14 cellular contexts compared by ENCODE assay signal in genomic region chr15:48617619-48618018, GRCh38. TPM values are rescaled to one million over a fixed set of nuclear protein-coding genes. Genes with fewer than 3 reads are reported as not detected.
DNase-seq lines count a peak whose midpoint lies in the region; ATAC-seq, FAIRE-seq and TF ChIP-seq lines count a peak whose summit lies in the region.
"Had no signal": no experiment of that assay in that cellular context is flagged by ENCODE, and none has a peak within 500 bp of the region (broad histone marks: within the 10 kb centered on the region; RNA-seq: fewer than 3 reads in every experiment).

No MANE protein-coding gene starts in this region.

- H3K27ac ChIP-seq in liver (ENCODE audit: low read depth in 1 of 2, low read length in 2 of 2) (no peak overlapping the region), HepG2 (ENCODE audit: extremely low read length, insufficient read depth, low read length) (no peak overlapping the region), lung (ENCODE audit: low read depth in 1 of 2, low read length in 1 of 2) (no peak overlapping the region), aorta (ENCODE audit: low read depth in 1 of 2, low read length in 2 of 2) (peak overlapping the region in 1 of 2 donors; percentile 28), suprapubic skin (no peak overlapping the region)
- H3K27ac ChIP-seq: right lobe of liver had no signal

- no peak overlapping the region for H2AFZ ChIP-seq in HepG2 (ENCODE audit: low read length)

- TF ChIP-seq EP300 in HepG2 (IDR thresholded peaks at IDR 0.05; ENCODE audit: low read depth in 2 of 2, low read length in 2 of 2) (no peak), HepG2 (CRISPR knock-in tag; IDR thresholded peaks at IDR 0.05; ENCODE audit: borderline replicate concordance) (no peak), suprapubic skin (IDR thresholded peaks at IDR 0.05) (no peak)

- H3K9me3 ChIP-seq in liver (ENCODE audit: control insufficient read depth in 4 of 4, low read length in 3 of 4) (no peaks in the 10 kb centered on the region), HepG2 (ENCODE audit: low read length) (no peaks in the 10 kb centered on the region), lung (ENCODE audit: control insufficient read depth in 2 of 2, insufficient read depth in 1 of 2, low read length in 1 of 2) (no peaks in the 10 kb centered on the region), aorta (ENCODE audit: control insufficient read depth, low read length) (no peaks in the 10 kb centered on the region), suprapubic skin (no peaks in the 10 kb centered on the region)
- H3K9me3 ChIP-seq: right lobe of liver had no signal

- TF ChIP-seq CTCF in liver (IDR thresholded peaks at IDR 0.05; ENCODE audit: low read depth, low read length, missing input control) (no peak), HepG2 (CRISPR knock-in tag; IDR thresholded peaks at IDR 0.05) (no peak), cardiac fibroblast (IDR thresholded peaks at IDR 0.05; ENCODE audit: low read depth, low read length) (no peak), lung (IDR thresholded peaks at IDR 0.05; ENCODE audit: control extremely low read depth, extremely low read depth) (no peak), suprapubic skin (IDR thresholded peaks at IDR 0.05) (no peak), GM13976 (IDR thresholded peaks at IDR 0.05; ENCODE audit: borderline replicate concordance, control extremely low read depth, extremely low read depth, insufficient read depth, missing control alignments) (no peak)

- H3K4me2 ChIP-seq in HepG2 (ENCODE audit: low read depth, low read length), result no peak overlapping the region

- H3K9ac ChIP-seq in liver (ENCODE audit: low read depth in 1 of 2, low read length in 2 of 2), result no peak overlapping the region
- H3K9ac ChIP-seq in HepG2 (ENCODE audit: insufficient read depth, low read depth, low read length), result no peak overlapping the region

- WGBS in liver, result 65% methylated on average over 2 of the region's 2 CpGs
- 9% methylated on average over 2 of the region's 2 CpGs for WGBS in HepG2 (ENCODE audit: low lambda C conversion rate)
- 14 to 28% methylated on average over 2 of the region's 2 CpGs for WGBS in lung, 2 donors
- 0 to 1% methylated on average over 2 of the region's 2 CpGs for WGBS in aorta, 2 donors
- 48% methylated on average over 2 of the region's 2 CpGs for WGBS in suprapubic skin

- H4K20me1 ChIP-seq in HepG2 (ENCODE audit: insufficient read depth, low read length), result no peaks in the 10 kb centered on the region

- intact Hi-C loops in HepG2 (cut with micrococcal nuclease; ENCODE audit: unreplicated experiment), result no loop called here
- intact Hi-C loops in aorta (cut with DNase I), result no loop called here

- H3K27me3 ChIP-seq in liver (ENCODE audit: control insufficient read depth in 4 of 4, insufficient read depth in 4 of 4, low read length in 3 of 4) (no peaks in the 10 kb centered on the region), HepG2 (ENCODE audit: control insufficient read depth in 1 of 2, insufficient read depth in 2 of 2, low read length in 2 of 2) (no peaks in the 10 kb centered on the region), lung (ENCODE audit: control insufficient read depth, insufficient read depth) (no peaks in the 10 kb centered on the region), aorta (ENCODE audit: control insufficient read depth in 1 of 2, insufficient read depth in 2 of 2, low read length in 1 of 2) (no peaks in the 10 kb centered on the region), suprapubic skin (no peaks in the 10 kb centered on the region)
- H3K27me3 ChIP-seq: right lobe of liver had no signal

- CTCF ChIA-PET in HepG2 (lab: Yijun Ruan, JAX; ENCODE audit: low intra/inter-chr PET ratio, low total read pairs), result no interaction called here

- BruUV-seq in HepG2 (replicated peaks; lab: Mats Ljungman, UMichigan), result no TSS peak

- H3K4me3 ChIP-seq in liver (ENCODE audit: low read depth in 1 of 3, low read length in 3 of 3) (no peak overlapping the region), HepG2 (replicated peaks in 1 of 3; ENCODE audit: insufficient read depth in 1 of 3, low read depth in 2 of 3, low read length in 3 of 3) (no peak overlapping the region), cardiac fibroblast (replicated peaks in 1 of 2; ENCODE audit: low read depth in 2 of 2, low read length in 2 of 2) (no peak overlapping the region), lung (no peak overlapping the region), aorta (ENCODE audit: low read length in 2 of 2) (no peak overlapping the region), suprapubic skin (no peak overlapping the region)
- H3K4me3 ChIP-seq: right lobe of liver had no signal

- no peak for DNase-seq in HepG2 (ENCODE audit: low spot score)
- peak; percentile 86 to 96 for DNase-seq in cardiac fibroblast (ENCODE audit: low read depth in 2 of 2)
- peak; percentile 60 for DNase-seq in lung (ENCODE audit: low spot score)
- DNase-seq in aorta, result peak in 1 of 2 donors; percentile 68
- no peak for DNase-seq in suprapubic skin (ENCODE audit: low spot score in 2 of 2)
- no peak for DNase-seq in GM13976 (ENCODE audit: low spot score)
- no peak for DNase-seq in NCI-H2081 (lab: John Stamatoyannopoulos, UW)
- DNase-seq: activated CD4-positive, CD25-positive, alpha-beta regulatory T cell treated with anti-CD3 and anti-CD28 coated beads, Interleukin-2, amount 50 U/mL, for 72 hours; activated naive CD4-positive, alpha-beta T cell treated with anti-CD3 and anti-CD28 coated beads, Interleukin-2, amount 50 U/mL, for 16 hours; NCI-H1930; right lobe of liver had no signal

- H3K36me3 ChIP-seq in liver (ENCODE audit: control insufficient read depth in 4 of 4, insufficient read depth in 3 of 4, low read depth in 1 of 4, low read length in 3 of 4) (no peaks in the 10 kb centered on the region), HepG2 (replicated peaks in 1 of 2; ENCODE audit: control insufficient read depth in 1 of 2, insufficient read depth in 2 of 2, low read length in 2 of 2) (no peaks in the 10 kb centered on the region), lung (ENCODE audit: control insufficient read depth in 2 of 2, insufficient read depth in 2 of 2, low read length in 2 of 2) (no peaks in the 10 kb centered on the region), aorta (ENCODE audit: control insufficient read depth in 1 of 2, insufficient read depth in 2 of 2, low read length in 1 of 2) (no peaks in the 10 kb centered on the region), suprapubic skin (no peaks in the 10 kb centered on the region)
- H3K36me3 ChIP-seq: right lobe of liver had no signal

- no peaks in the 10 kb centered on the region for H3K79me2 ChIP-seq in HepG2 (ENCODE audit: insufficient read depth, low read length)

- TF ChIP-seq POLR2A in HepG2 (IDR thresholded peaks at IDR 0.05; ENCODE audit: insufficient read depth in 1 of 2, low read depth in 2 of 2, low read length in 2 of 2) (no peak), suprapubic skin (IDR thresholded peaks at IDR 0.05) (no peak)

- ATAC-seq in HepG2 (no peak), lung (ENCODE audit: insufficient read depth, low FRiP score) (peak; percentile 41), aorta (ENCODE audit: low FRiP score) (peak; percentile 57)
- ATAC-seq: left colon, right lobe of liver had no signal

- FAIRE-seq in HepG2 (lab: Jason Lieb, UNC), result no peak
- FAIRE-seq: RCC 7860 had no signal

- no peaks in the 10 kb centered on the region for H3K4me1 ChIP-seq in liver (ENCODE audit: control insufficient read depth in 4 of 4, insufficient read depth in 4 of 4, low read length in 3 of 4)
- no peaks in the 10 kb centered on the region for H3K4me1 ChIP-seq in HepG2 (ENCODE audit: insufficient read depth, low read length)
- H3K4me1 ChIP-seq in lung (ENCODE audit: control insufficient read depth in 2 of 2, insufficient read depth in 2 of 2, low read length in 2 of 2), result peaks cover 1 to 7% of the 10 kb centered on the region in 2 donors
- peaks cover 5 to 10% of the 10 kb centered on the region in 2 donors for H3K4me1 ChIP-seq in aorta (ENCODE audit: control insufficient read depth in 1 of 2, insufficient read depth in 2 of 2, low read length in 2 of 2)
- no peaks in the 10 kb centered on the region for H3K4me1 ChIP-seq in suprapubic skin
- H3K4me1 ChIP-seq: right lobe of liver had no signal

- in situ Hi-C loops in HepG2 (cut with HindIII; ENCODE audit: extremely low pct_ligation_motif_present, low pct_unique_long_range_greater_than_20kb), result no loop called here
- in situ Hi-C loops in GM13976 (cut with MboI; ENCODE audit: low sequenced_read_pairs, unreplicated experiment), result no loop called here

- TF ChIP-seq RAD21 in liver (IDR thresholded peaks at IDR 0.05) (no peak), HepG2 (CRISPR knock-in tag; IDR thresholded peaks at IDR 0.05) (no peak)

- POLR2A ChIA-PET in HepG2 (lab: Yijun Ruan, JAX), result no interaction called here

TF ChIP-seq in HepG2, 621 proteins besides CTCF, POLR2A, EP300 and RAD21:
- TF ChIP-seq ZNF441 (CRISPR knock-in tag; IDR thresholded peaks at IDR 0.05; ENCODE audit: borderline replicate concordance), result no peak

RNA-seq across cellular contexts. Expression of gene FBN1, which starts 27.9 kb away (rescaled TPM):
- total RNA-seq in liver (10 to 100 TPM; 19.9 to 20.1 TPM), HepG2 (2016; rRNA removed; fragmentation: Illumina TruSeq; extraction: Trizol) (1.7 and 3.0 TPM in 2 replicates), lung (100 to 1,000 TPM in 1 of 2 donors, 10 to 100 TPM in 1; 98.3 to 170 TPM), aorta (100 to 1,000 TPM; 167 to 529 TPM), suprapubic skin (10 to 100 TPM; 12.6 to 24.6 (median 21.0) TPM)
- polyA plus RNA-seq in liver (1 to 10 TPM; 1.3 to 4.9 TPM), HepG2 (2011; rRNA removed) (0.81 and 1.5 TPM in 2 replicates), lung (10 to 100 TPM in 1 of 2 donors, 1 to 10 TPM in 1; 6.0 to 23.4 TPM), aorta (100 to 1,000 TPM in 1 of 2 donors, 10 to 100 TPM in 1; 24.7 to 115 TPM)
- 0.26 and 0.71 TPM in 2 replicates for total RNA-seq in HepG2 (2016; cell fraction: cytosol; rRNA removed; fragmentation: Illumina TruSeq; extraction: Trizol; ENCODE audit: low read depth)
- total RNA-seq in HepG2 (2016; cell fraction: insoluble cytoplasmic fraction; rRNA removed; fragmentation: Illumina TruSeq; extraction: Trizol), result 2.3 and 2.8 TPM in 2 replicates
- total RNA-seq in HepG2 (2016; cell fraction: membrane; rRNA removed; fragmentation: Illumina TruSeq; extraction: Trizol), result 0.83 and 1.2 TPM in 2 replicates
- total RNA-seq in HepG2 (2016; cell fraction: nucleus; rRNA removed; fragmentation: Illumina TruSeq; extraction: Trizol), result 5.1 and 6.3 TPM in 2 replicates
- 0.67 and 0.86 TPM in 2 replicates for polyA plus RNA-seq in HepG2 (2011; cell fraction: cytosol; rRNA removed)
- 1.1 and 1.4 TPM in 2 replicates for polyA plus RNA-seq in HepG2 (2011; cell fraction: nucleus; rRNA removed)
- 0.33 and 0.64 TPM in 2 replicates for polyA plus RNA-seq in HepG2 (2012)
- 0.17 and 0.28 TPM in 2 replicates for polyA plus RNA-seq in HepG2 (2016; cell fraction: cytosol; fragmentation: Illumina TruSeq; extraction: Trizol; ENCODE audit: low read depth)
- 1.3 and 1.5 TPM in 2 replicates for polyA plus RNA-seq in HepG2 (2016; cell fraction: insoluble cytoplasmic fraction; fragmentation: Illumina TruSeq; extraction: Trizol; ENCODE audit: low read depth)
- 0.23 and 0.33 TPM in 2 replicates for polyA plus RNA-seq in HepG2 (2016; cell fraction: membrane; fragmentation: Illumina TruSeq; extraction: Trizol; ENCODE audit: low read depth)
- polyA plus RNA-seq in HepG2 (2016; cell fraction: nucleus; fragmentation: Illumina TruSeq; extraction: Trizol; ENCODE audit: insufficient read depth, low read depth), result 3.5 and 5.2 TPM in 2 replicates
- polyA minus RNA-seq in HepG2 (2011; rRNA and poly(A)+ RNA removed; ENCODE audit: low replicate concordance), result 3.2 and 11.1 TPM in 2 replicates
- 1.7 and 2.0 TPM in 2 replicates for polyA minus RNA-seq in HepG2 (2011; cell fraction: cytosol; rRNA and poly(A)+ RNA removed)
- polyA minus RNA-seq in HepG2 (2011; cell fraction: nucleus; rRNA and poly(A)+ RNA removed), result 3.5 and 4.2 TPM in 2 replicates

Comparison
In these comparisons a context has a peak if more than half of its experiments do, and no peak if none do; other contexts are left out.
1. DNase-seq: peak in cardiac fibroblast (2 of 2) and lung (single experiment); none in HepG2 (single experiment), suprapubic skin (0 of 2), GM13976 (single experiment) and NCI-H2081 (0 of 2).